15 cellular contexts compared by ENCODE assay signal in the genomic region with DNA sequence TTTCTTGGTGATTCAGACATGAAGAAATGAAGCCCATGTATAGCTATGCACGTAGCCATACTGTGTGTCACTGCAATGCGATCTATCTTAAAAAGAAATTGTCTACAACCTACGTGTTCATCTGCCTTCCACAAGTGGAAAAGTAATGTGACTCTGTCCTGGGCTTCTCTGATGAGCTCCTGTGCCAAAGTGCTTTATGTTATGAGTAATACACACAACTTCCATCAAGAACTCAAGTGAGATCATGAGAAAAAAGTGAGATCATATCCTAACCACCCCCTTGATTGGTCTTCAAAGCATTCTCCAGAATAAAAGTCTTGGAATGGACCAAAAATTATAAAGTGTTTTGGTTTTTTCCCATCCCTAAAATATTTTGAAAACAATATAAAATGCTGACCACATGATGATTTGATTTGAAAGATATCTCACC.
DNase-seq lines count a peak whose midpoint lies in the region; ATAC-seq, FAIRE-seq and TF ChIP-seq lines count a peak whose summit lies in the region.
"Had no signal": no experiment of that assay in that cellular context is flagged by ENCODE, and none has a peak within 500 bp of the region (broad histone marks: within the 10 kb centered on the region; RNA-seq: fewer than 3 reads in every experiment).

No MANE protein-coding gene starts in this region.

- TF ChIP-seq POLR2A in H54 (IDR thresholded peaks at IDR 0.05; ENCODE audit: low read depth, low read length), result no peak

- no peaks in the 10 kb centered on the region for H3K9me3 ChIP-seq in subcutaneous abdominal adipose tissue (ENCODE audit: control insufficient read depth in 5 of 5, low read length in 5 of 5)
- H3K9me3 ChIP-seq in CD8-positive, alpha-beta memory T cell (ENCODE audit: low read length), result no peaks in the 10 kb centered on the region

- no peaks in the 10 kb centered on the region for H3K9me3 Mint-ChIP-seq in CD8-positive, alpha-beta memory T cell
- H3K9me3 Mint-ChIP-seq: naive thymus-derived CD4-positive, alpha-beta T cell; stimulated activated naive CD8-positive, alpha-beta T cell treated with anti-CD3 and anti-CD28 coated beads, Interleukin-15, Interleukin-2, amounts not matched to agents 100 ng/mL and 50 ng/mL, for 24 hours had no signal

- no peak overlapping the region for H3K9ac ChIP-seq in subcutaneous abdominal adipose tissue (ENCODE audit: low read length in 5 of 5)

- peak; percentile 58 for DNase-seq in H54 (ENCODE audit: insufficient read length, low spot score)
- DNase-seq in amniotic epithelial cell (ENCODE audit: low read depth), result peak; percentile 95
- peak; percentile 29 for DNase-seq in glomerular endothelial cell (ENCODE audit: extremely low read depth, low read depth, low spot score)
- DNase-seq in activated CD4-positive, alpha-beta T cell treated with anti-CD3 and anti-CD28 coated beads for 48 hours, result no peak
- no peak for DNase-seq in GM10248 (ENCODE audit: extremely low spot score)
- no peak for DNase-seq in CD8-positive, alpha-beta memory T cell
- DNase-seq: activated CD4-positive, alpha-beta T cell treated with anti-CD3 and anti-CD28 coated beads for 4 hours; activated effector memory CD4-positive, alpha-beta T cell treated with Interleukin-2 at 50 U/mL for 16 hours; DMS79 treated with DMSO at 0.1 percent for 48 hours; dorsolateral prefrontal cortex; naive thymus-derived CD4-positive, alpha-beta T cell; Right ventricle myocardium superior had no signal

- ATAC-seq in HG02981 (IDR thresholded peaks at IDR 0.05; ENCODE audit: unreplicated experiment), result no peak
- ATAC-seq: naive thymus-derived CD4-positive, alpha-beta T cell had no signal

- peak; percentile 99 for FAIRE-seq in H54 (lab: Jason Lieb, UNC)

- TF ChIP-seq CTCF in GM10248 (IDR thresholded peaks at IDR 0.05; ENCODE audit: control extremely low read depth, extremely low read depth, low read depth, missing control alignments), result no peak

- peaks cover 21 to 50% (median 38%) of the 10 kb centered on the region in 5 donors for H3K36me3 ChIP-seq in subcutaneous abdominal adipose tissue (ENCODE audit: control insufficient read depth in 5 of 5, insufficient read depth in 5 of 5, low read length in 5 of 5)
- no peaks in the 10 kb centered on the region for H3K36me3 ChIP-seq in CD8-positive, alpha-beta memory T cell (ENCODE audit: insufficient read depth, low read length)

- H3K4me1 Mint-ChIP-seq in CD8-positive, alpha-beta memory T cell, result no peaks in the 10 kb centered on the region
- H3K4me1 Mint-ChIP-seq: naive thymus-derived CD4-positive, alpha-beta T cell had no signal

- CTCF ChIA-PET in GM10248 (lab: Yijun Ruan, JAX), result interaction anchor here (0.9 to 2.0 kb wide), 6 partner anchors 9 to 67 kb away, joined by 3 to 13 read pairs (median 4); no protein-coding TSS in a partner anchor
- CTCF ChIA-PET in CD8-positive, alpha-beta memory T cell (lab: Charles Lee), result no interaction called here

- H3K36me3 Mint-ChIP-seq in CD8-positive, alpha-beta memory T cell, result no peaks in the 10 kb centered on the region

- POLR2A ChIA-PET in GM10248 (lab: Yijun Ruan, JAX), result no interaction called here
- POLR2A ChIA-PET in CD8-positive, alpha-beta memory T cell (lab: Charles Lee), result no interaction called here

- peak overlapping the region; percentile 17 for H3K27ac ChIP-seq in subcutaneous abdominal adipose tissue (ENCODE audit: low read depth, low read length)
- no peak overlapping the region for H3K27ac ChIP-seq in CD8-positive, alpha-beta memory T cell (ENCODE audit: low read depth, low read length)

- H3K4me3 Mint-ChIP-seq in CD8-positive, alpha-beta memory T cell, result no peak overlapping the region
- H3K4me3 Mint-ChIP-seq: naive thymus-derived CD4-positive, alpha-beta T cell; stimulated activated naive CD8-positive, alpha-beta T cell treated with anti-CD3 and anti-CD28 coated beads, Interleukin-15, Interleukin-2, amounts not matched to agents 100 ng/mL and 50 ng/mL, for 24 hours had no signal

- H3K27me3 Mint-ChIP-seq in CD8-positive, alpha-beta memory T cell, result no peaks in the 10 kb centered on the region
- H3K27me3 Mint-ChIP-seq: naive thymus-derived CD4-positive, alpha-beta T cell had no signal

- H3K4me3 ChIP-seq in subcutaneous abdominal adipose tissue (ENCODE audit: low read depth in 1 of 5, low read length in 5 of 5), result no peak overlapping the region
- no peak overlapping the region for H3K4me3 ChIP-seq in CD8-positive, alpha-beta memory T cell (ENCODE audit: low read length)
- H3K4me3 ChIP-seq: dorsolateral prefrontal cortex had no signal

- no peaks in the 10 kb centered on the region for H3K27me3 ChIP-seq in subcutaneous abdominal adipose tissue (ENCODE audit: control insufficient read depth in 5 of 5, insufficient read depth in 4 of 5, low read length in 5 of 5)
- no peaks in the 10 kb centered on the region for H3K27me3 ChIP-seq in CD8-positive, alpha-beta memory T cell (ENCODE audit: insufficient read depth, low read length, poor library complexity, severe bottlenecking)
- H3K27me3 ChIP-seq: dorsolateral prefrontal cortex had no signal

- H3K27ac Mint-ChIP-seq in CD8-positive, alpha-beta memory T cell, result no peak overlapping the region
- H3K27ac Mint-ChIP-seq: naive thymus-derived CD4-positive, alpha-beta T cell; stimulated activated naive CD8-positive, alpha-beta T cell treated with anti-CD3 and anti-CD28 coated beads, Interleukin-15, Interleukin-2, amounts not matched to agents 100 ng/mL and 50 ng/mL, for 24 hours had no signal

- H3K4me1 ChIP-seq in subcutaneous abdominal adipose tissue (ENCODE audit: control insufficient read depth in 5 of 5, insufficient read depth in 5 of 5, low read length in 5 of 5), result peaks cover 6 to 33% (median 30%) of the 10 kb centered on the region in 5 donors
- no peaks in the 10 kb centered on the region for H3K4me1 ChIP-seq in CD8-positive, alpha-beta memory T cell (ENCODE audit: insufficient read depth, low read length)

Comparison
In these comparisons a context has a peak if more than half of its experiments do, and no peak if none do; other contexts are left out.
1. DNase-seq: peak in H54 (single experiment), amniotic epithelial cell (single experiment) and glomerular endothelial cell (single experiment); none in activated CD4-positive, alpha-beta T cell treated with anti-CD3 and anti-CD28 coated beads for 48 hours (single experiment), GM10248 (single experiment) and CD8-positive, alpha-beta memory T cell (0 of 5).